ENCODE assay signal across 35 cellular contexts in genomic region chr9:74032421-74032820, GRCh38.
"Had no signal": no experiment of that assay in that cellular context is flagged by ENCODE, and none has a peak within 500 bp of the region (broad histone marks: within the 10 kb centered on the region; RNA-seq: fewer than 3 reads in every experiment).

No MANE protein-coding gene starts in this region.

- H3K4me3 ChIP-seq: MG63 had no signal

- DNase-seq: Karpas-422, Kasumi-1, MG63, MM.1S, MV-4-11, NCI-H1048, NCI-H1092, NCI-H1092 treated with DMSO at 0.1 percent for 48 hours, NCI-H1105, NCI-H1105 treated with DMSO at 0.1 percent for 48 hours, NCI-H1417, NCI-H1417 treated with DMSO at 0.1 percent for 48 hours, NCI-H1436, NCI-H1436 treated with DMSO at 0.1 percent for 48 hours, NCI-H146, NCI-H1694, NCI-H1694 treated with DMSO at 0.1 percent for 48 hours, NCI-H187, NCI-H187 treated with DMSO at 0.1 percent for 48 hours, NCI-H1930, NCI-H2029, NCI-H2029 treated with DMSO at 0.1 percent for 48 hours, NCI-H2081, NCI-H2081 treated with DMSO at 0.1 percent for 48 hours, NCI-H2107, NCI-H2171, NCI-H2171 treated with DMSO at 0.1 percent for 48 hours, NCI-H2227 treated with DMSO at 0.1 percent for 48 hours, NCI-H226, NCI-H345, NCI-H446, NCI-H446 treated with DMSO at 0.1 percent for 48 hours, NCI-H510A, NCI-H510A treated with DMSO at 0.1 percent for 48 hours, NCI-H524 had no signal

- H3K36me3 ChIP-seq: MG63 had no signal

- H3K27me3 ChIP-seq: MG63 had no signal

- H3K9me3 ChIP-seq: MG63 had no signal
